ENCODE assay signal across 22 cellular contexts in genomic region chr2:132606649-132607048, GRCh38.
DNase-seq lines count a peak whose midpoint lies in the region; ATAC-seq and TF ChIP-seq lines count a peak whose summit lies in the region.
"Had no signal": no experiment of that assay in that cellular context is flagged by ENCODE, and none has a peak within 500 bp of the region (broad histone marks: within the 10 kb centered on the region; RNA-seq: fewer than 3 reads in every experiment).

No MANE protein-coding gene starts in this region.

- H3K27me3 ChIP-seq in esophagus muscularis mucosa, result no peaks in the 10 kb centered on the region
- H3K27me3 ChIP-seq: BE2C, BLaER1 had no signal

- no peak for TF ChIP-seq CTCF in esophagus muscularis mucosa (IDR thresholded peaks at IDR 0.05)

- 90% methylated on average over 6 of the region's 8 CpGs for WGBS in esophagus muscularis mucosa

- DNase-seq in islet precursor cell (peak; percentile 41), mesenteric fat pad (ENCODE audit: low spot score) (peak; percentile 49), esophagus muscularis mucosa (ENCODE audit: extremely low spot score) (no peak)
- DNase-seq in activated naive CD4-positive, alpha-beta T cell treated with Interleukin-2 at 50 U/mL for 16 hours, result no peak
- DNase-seq: 8988T; ACHN; BE2C; C1 segment of cervical spinal cord; CD4-positive, alpha-beta memory T cell; CD4-positive, CD25-positive, alpha-beta regulatory T cell; CD8-positive, alpha-beta memory T cell; COR-L47; DMS 273 treated with DMSO at 0.1 percent for 48 hours; DMS153; DMS53; DMS79; DND-41; EL; GDM1 had no signal

- intact Hi-C loops in esophagus muscularis mucosa (cut with DNase I), result no loop called here

- no peaks in the 10 kb centered on the region for H3K4me1 ChIP-seq in esophagus muscularis mucosa
- H3K4me1 ChIP-seq: BE2C, BLaER1 had no signal

- no peak for TF ChIP-seq POLR2A in esophagus muscularis mucosa (IDR thresholded peaks at IDR 0.05; ENCODE audit: low read depth)

- TF ChIP-seq EP300 in esophagus muscularis mucosa (IDR thresholded peaks at IDR 0.05), result no peak

- H3K4me3 ChIP-seq in esophagus muscularis mucosa, result no peak overlapping the region
- H3K4me3 ChIP-seq: BLaER1, GM12878 had no signal

- H3K36me3 ChIP-seq in esophagus muscularis mucosa, result no peaks in the 10 kb centered on the region
- H3K36me3 ChIP-seq: BE2C, BLaER1 had no signal

- no peaks in the 10 kb centered on the region for H3K9me3 ChIP-seq in esophagus muscularis mucosa
- H3K9me3 ChIP-seq: BE2C, BLaER1 had no signal

- no peak overlapping the region for H3K27ac ChIP-seq in esophagus muscularis mucosa (replicated peaks in 1 of 4)
- H3K27ac ChIP-seq: BLaER1 had no signal

- ATAC-seq in GM21381 (IDR thresholded peaks at IDR 0.05; ENCODE audit: unreplicated experiment), result no peak
- ATAC-seq: GM12878 had no signal

Comparison
In these comparisons a context has a peak if more than half of its experiments do, and no peak if none do; other contexts are left out.
1. DNase-seq: peak in islet precursor cell (single experiment) and mesenteric fat pad (single experiment); none in esophagus muscularis mucosa (single experiment) and activated naive CD4-positive, alpha-beta T cell treated with Interleukin-2 at 50 U/mL for 16 hours (single experiment).